Comparison of ENCODE assay signal across 7 cellular contexts in the genomic region with DNA sequence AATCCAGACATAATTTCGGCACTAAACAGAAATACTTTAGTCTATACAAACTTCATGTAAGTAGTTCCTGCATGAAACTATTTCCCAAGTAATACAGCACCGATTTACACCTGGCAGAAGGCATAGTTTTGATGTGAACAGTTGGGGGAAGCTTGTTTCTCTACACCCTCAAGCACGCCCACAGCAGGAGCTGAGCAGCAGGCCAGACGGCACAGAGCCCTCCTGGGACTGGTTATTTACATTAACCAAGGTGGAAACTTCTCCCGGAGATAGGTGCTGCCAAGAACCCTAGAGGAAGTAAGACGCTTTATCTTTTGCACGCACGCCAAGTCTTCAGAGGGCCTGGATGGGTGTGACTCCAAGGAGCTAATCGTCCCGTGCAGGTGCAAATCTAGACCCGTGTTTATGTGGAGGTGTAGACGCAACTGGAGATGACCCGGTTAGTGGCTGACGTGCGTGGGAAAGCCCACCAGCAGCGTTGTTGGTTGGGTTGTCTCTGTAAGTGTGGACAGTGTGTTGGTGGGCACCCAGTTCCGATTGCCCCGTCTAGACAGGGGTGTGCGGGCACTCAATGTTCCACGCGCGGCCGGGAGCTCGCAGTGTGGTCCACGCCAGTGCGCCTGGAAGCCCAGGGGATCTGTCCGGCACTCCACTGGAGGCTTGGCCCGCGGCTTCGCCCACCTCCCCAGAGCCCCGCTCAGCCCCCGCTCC. TPM values are rescaled to one million over a fixed set of nuclear protein-coding genes. Genes with fewer than 3 reads are reported as not detected.
DNase-seq lines count a peak whose midpoint lies in the region; ATAC-seq and TF ChIP-seq lines count a peak whose summit lies in the region.

No MANE protein-coding gene starts in this region.

- DNase-seq in NCI-H2171 (lab: John Stamatoyannopoulos, UW) (peak; percentile 95), choroid plexus epithelial cell (ENCODE audit: low read depth) (peak; percentile 78), right lobe of liver (peak; percentile 53 to 67 (median 56))
- peak; percentile 61 for DNase-seq in activated CD4-positive, alpha-beta T cell treated with anti-CD3 and anti-CD28 coated beads for 48 hours
- DNase-seq in stimulated activated CD4-positive, alpha-beta T cell treated with anti-CD3 and anti-CD28 coated beads, TNF-alpha, amount 100 ng/mL, for 24 hours (ENCODE audit: low read depth in 3 of 3), result peak in 2 of 3 experiments; percentile 22 to 33

- H3K9me3 ChIP-seq in right lobe of liver, result no peaks in the 10 kb centered on the region

- no peak for TF ChIP-seq POLR2A in right lobe of liver (IDR thresholded peaks at IDR 0.05)

- H3K27me3 ChIP-seq in right lobe of liver, result no peaks in the 10 kb centered on the region

- TF ChIP-seq CTCF in choroid plexus epithelial cell (conservative IDR thresholded peaks at IDR 0.05; ENCODE audit: low read depth, low read length) (peak; percentile 9), right lobe of liver (IDR thresholded peaks at IDR 0.05) (no peak)

- H3K4me1 ChIP-seq in right lobe of liver, result peaks cover 0 to 8% (median 1%) of the 10 kb centered on the region in 4 donors

- H3K27ac ChIP-seq in right lobe of liver, result peak overlapping the region; percentile 72 to 98 (median 97)

- 12% methylated on average over 8 of the region's 32 CpGs for WGBS in right lobe of liver (ENCODE audit: insufficient coverage, low coverage, low lambda C conversion rate, missing lambda C conversion rate)

- ATAC-seq in GM18517 (IDR thresholded peaks at IDR 0.05; ENCODE audit: unreplicated experiment) (peak; percentile 58), HG02943 (IDR thresholded peaks at IDR 0.05; ENCODE audit: low read depth, unreplicated experiment) (peak; percentile 39), right lobe of liver (peak; percentile 5 to 34 (median 23))

- intact Hi-C loops in right lobe of liver (cut with DNase I), result no loop called here

- no peaks in the 10 kb centered on the region for H3K36me3 ChIP-seq in right lobe of liver

- H3K4me3 ChIP-seq in choroid plexus epithelial cell (ENCODE audit: low read depth, low read length) (peak overlapping the region; percentile 67), right lobe of liver (peak overlapping the region; percentile 50 to 83 (median 65))

RNA-seq across cellular contexts. Expression of gene TCP11L2, which starts 0.8 kb away (rescaled TPM):
- total RNA-seq in right lobe of liver, result 10 to 100 TPM in 3 of 6 experiments, 1 to 10 TPM in 3; 7.3 to 14.2 (median 10.5) TPM

RNA-seq across cellular contexts. Expression of gene CKAP4, which starts 53.9 kb away (rescaled TPM):
- 10 to 100 TPM; 16.8 to 43.7 (median 28.3) TPM for total RNA-seq in right lobe of liver

RNA-seq across cellular contexts. Expression of gene POLR3B, which starts 55.8 kb away (rescaled TPM):
- 10 to 100 TPM in 1 of 6 experiments, 1 to 10 TPM in 5; 6.8 to 10.9 (median 8.7) TPM for total RNA-seq in right lobe of liver

Comparison
In these comparisons a context has a peak if more than half of its experiments do, and no peak if none do; other contexts are left out.
1. Peak in every context shown above with its lines: DNase-seq, ATAC-seq, H3K4me3 ChIP-seq and H3K27ac ChIP-seq.
2. DNase-seq: peak in every context shown above with its lines; median percentile 95 in NCI-H2171; 78 in choroid plexus epithelial cell; 61 in activated CD4-positive, alpha-beta T cell treated with anti-CD3 and anti-CD28 coated beads for 48 hours; 56 in right lobe of liver; 28 in stimulated activated CD4-positive, alpha-beta T cell treated with anti-CD3 and anti-CD28 coated beads, TNF-alpha, amount 100 ng/mL, for 24 hours.